In the genomic region with DNA sequence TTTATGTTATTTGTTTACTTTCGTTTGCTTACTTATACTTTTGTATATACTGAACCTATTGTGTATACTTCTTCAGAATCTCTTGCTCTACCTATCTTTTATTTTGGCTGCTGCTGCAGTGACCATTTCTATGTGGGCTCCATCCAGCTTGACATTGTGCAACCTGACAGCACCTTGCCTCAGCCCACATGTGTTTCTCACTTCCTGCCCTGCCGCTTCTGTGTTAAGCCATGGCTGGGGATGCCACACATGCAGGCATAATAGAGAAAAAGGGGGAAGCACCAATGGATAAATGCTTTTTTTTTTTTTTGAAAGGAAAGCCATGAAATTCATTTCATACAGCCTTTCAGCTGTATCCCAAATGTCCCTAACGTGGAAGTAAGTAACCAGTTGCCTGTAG, we compare ENCODE assay signal across 9 cellular contexts.
DNase-seq lines count a peak whose midpoint lies in the region; ATAC-seq lines count a peak whose summit lies in the region.
"Had no signal": no experiment of that assay in that cellular context is flagged by ENCODE, and none has a peak within 500 bp of the region (broad histone marks: within the 10 kb centered on the region; RNA-seq: fewer than 3 reads in every experiment).

No MANE protein-coding gene starts in this region.

- intact Hi-C loops in activated CD4-positive, alpha-beta memory T cell treated with anti-CD3 and anti-CD28 coated beads for 36 hours (cut with micrococcal nuclease), result no loop called here

- H3K27me3 Mint-ChIP-seq in activated CD4-positive, alpha-beta memory T cell treated with anti-CD3 and anti-CD28 coated beads for 36 hours, result peaks cover 6% of the 10 kb centered on the region
- peaks cover 8% of the 10 kb centered on the region for H3K27me3 Mint-ChIP-seq in activated CD4-positive, alpha-beta memory T cell treated with anti-CD3 and anti-CD28 coated beads, Interleukin-2, amount 10 ng/mL, durations not matched to agents 7 days and 5 days
- peaks cover 14% of the 10 kb centered on the region for H3K27me3 Mint-ChIP-seq in activated naive CD8-positive, alpha-beta T cell treated with anti-CD3 and anti-CD28 coated beads for 36 hours

- peak; percentile 15 for DNase-seq in activated CD4-positive, alpha-beta memory T cell treated with anti-CD3 and anti-CD28 coated beads for 36 hours
- DNase-seq in activated CD4-positive, alpha-beta memory T cell treated with anti-CD3 and anti-CD28 coated beads, Interleukin-2, amount 10 ng/mL, durations not matched to agents 7 days and 5 days, result no peak
- DNase-seq in activated naive CD8-positive, alpha-beta T cell treated with anti-CD3 and anti-CD28 coated beads for 36 hours, result peak; percentile 3
- no peak for DNase-seq in effector memory CD4-positive, alpha-beta T cell
- DNase-seq in NCI-H2196 treated with DMSO at 0.1 percent for 48 hours (lab: John Stamatoyannopoulos, UW; ENCODE audit: unreplicated experiment) (no peak), amygdala (lab: John Stamatoyannopoulos, UW) (no peak)
- DNase-seq: immature natural killer cell had no signal

- H3K4me3 Mint-ChIP-seq in activated CD4-positive, alpha-beta memory T cell treated with anti-CD3 and anti-CD28 coated beads for 36 hours, result no peak overlapping the region
- H3K4me3 Mint-ChIP-seq in activated CD4-positive, alpha-beta memory T cell treated with anti-CD3 and anti-CD28 coated beads, Interleukin-2, amount 10 ng/mL, durations not matched to agents 7 days and 5 days, result no peak overlapping the region
- H3K4me3 Mint-ChIP-seq in activated naive CD8-positive, alpha-beta T cell treated with anti-CD3 and anti-CD28 coated beads for 36 hours, result no peak overlapping the region
- H3K4me3 Mint-ChIP-seq: immature natural killer cell had no signal

- no peaks in the 10 kb centered on the region for H3K9me3 ChIP-seq in effector memory CD4-positive, alpha-beta T cell (ENCODE audit: control insufficient read depth, low read length)

- H3K4me1 Mint-ChIP-seq in activated CD4-positive, alpha-beta memory T cell treated with anti-CD3 and anti-CD28 coated beads for 36 hours (ENCODE audit: low read depth), result no peaks in the 10 kb centered on the region
- H3K4me1 Mint-ChIP-seq in activated CD4-positive, alpha-beta memory T cell treated with anti-CD3 and anti-CD28 coated beads, Interleukin-2, amount 10 ng/mL, durations not matched to agents 7 days and 5 days, result no peaks in the 10 kb centered on the region
- no peaks in the 10 kb centered on the region for H3K4me1 Mint-ChIP-seq in activated naive CD8-positive, alpha-beta T cell treated with anti-CD3 and anti-CD28 coated beads for 36 hours
- H3K4me1 Mint-ChIP-seq: immature natural killer cell had no signal

- no peak overlapping the region for H3K4me3 ChIP-seq in effector memory CD4-positive, alpha-beta T cell (ENCODE audit: insufficient read depth, low read depth, low read length, poor library complexity, severe bottlenecking)

- no peak overlapping the region for H3K27ac ChIP-seq in effector memory CD4-positive, alpha-beta T cell (ENCODE audit: insufficient read depth, low read length, poor library complexity, severe bottlenecking)

- H3K4me1 ChIP-seq in effector memory CD4-positive, alpha-beta T cell (ENCODE audit: control insufficient read depth, insufficient read depth, low read length, poor library complexity, severe bottlenecking), result no peaks in the 10 kb centered on the region

- no peak overlapping the region for H3K27ac Mint-ChIP-seq in activated CD4-positive, alpha-beta memory T cell treated with anti-CD3 and anti-CD28 coated beads for 36 hours
- H3K27ac Mint-ChIP-seq in activated CD4-positive, alpha-beta memory T cell treated with anti-CD3 and anti-CD28 coated beads, Interleukin-2, amount 10 ng/mL, durations not matched to agents 7 days and 5 days, result no peak overlapping the region
- peak overlapping the region; percentile 39 for H3K27ac Mint-ChIP-seq in activated naive CD8-positive, alpha-beta T cell treated with anti-CD3 and anti-CD28 coated beads for 36 hours
- H3K27ac Mint-ChIP-seq: immature natural killer cell had no signal

- CTCF ChIA-PET in activated CD4-positive, alpha-beta memory T cell treated with anti-CD3 and anti-CD28 coated beads for 36 hours (lab: Charles Lee), result no interaction called here
- CTCF ChIA-PET in activated CD4-positive, alpha-beta memory T cell treated with anti-CD3 and anti-CD28 coated beads, Interleukin-2, amount 10 ng/mL, durations not matched to agents 7 days and 5 days (lab: Charles Lee), result no interaction called here

- POLR2A ChIA-PET in activated CD4-positive, alpha-beta memory T cell treated with anti-CD3 and anti-CD28 coated beads for 36 hours (lab: Charles Lee), result no interaction called here
- POLR2A ChIA-PET in activated CD4-positive, alpha-beta memory T cell treated with anti-CD3 and anti-CD28 coated beads, Interleukin-2, amount 10 ng/mL, durations not matched to agents 7 days and 5 days (lab: Charles Lee), result no interaction called here

- H3K27me3 ChIP-seq in effector memory CD4-positive, alpha-beta T cell (replicated peaks; ENCODE audit: control insufficient read depth, insufficient read depth, low read length, poor library complexity, severe bottlenecking), result no peaks in the 10 kb centered on the region

- H3K36me3 ChIP-seq in effector memory CD4-positive, alpha-beta T cell (ENCODE audit: control insufficient read depth, insufficient read depth, low read length), result no peaks in the 10 kb centered on the region

- H3K9me3 Mint-ChIP-seq in activated CD4-positive, alpha-beta memory T cell treated with anti-CD3 and anti-CD28 coated beads for 36 hours, result no peaks in the 10 kb centered on the region
- no peaks in the 10 kb centered on the region for H3K9me3 Mint-ChIP-seq in activated CD4-positive, alpha-beta memory T cell treated with anti-CD3 and anti-CD28 coated beads, Interleukin-2, amount 10 ng/mL, durations not matched to agents 7 days and 5 days
- H3K9me3 Mint-ChIP-seq in activated naive CD8-positive, alpha-beta T cell treated with anti-CD3 and anti-CD28 coated beads for 36 hours, result no peaks in the 10 kb centered on the region
- H3K9me3 Mint-ChIP-seq: immature natural killer cell had no signal

- no peaks in the 10 kb centered on the region for H3K36me3 Mint-ChIP-seq in activated CD4-positive, alpha-beta memory T cell treated with anti-CD3 and anti-CD28 coated beads for 36 hours
- H3K36me3 Mint-ChIP-seq in activated CD4-positive, alpha-beta memory T cell treated with anti-CD3 and anti-CD28 coated beads, Interleukin-2, amount 10 ng/mL, durations not matched to agents 7 days and 5 days (ENCODE audit: low read depth), result no peaks in the 10 kb centered on the region
- H3K36me3 Mint-ChIP-seq in activated naive CD8-positive, alpha-beta T cell treated with anti-CD3 and anti-CD28 coated beads for 36 hours, result no peaks in the 10 kb centered on the region
- H3K36me3 Mint-ChIP-seq: immature natural killer cell had no signal

- ATAC-seq in GM21786 (IDR thresholded peaks at IDR 0.05; ENCODE audit: unreplicated experiment) (peak; percentile 91), HG03442 (IDR thresholded peaks at IDR 0.05; ENCODE audit: unreplicated experiment) (peak; percentile 91)

Comparison
In these comparisons a context has a peak if more than half of its experiments do, and no peak if none do; other contexts are left out.
1. DNase-seq: peak in activated CD4-positive, alpha-beta memory T cell treated with anti-CD3 and anti-CD28 coated beads for 36 hours (single experiment) and activated naive CD8-positive, alpha-beta T cell treated with anti-CD3 and anti-CD28 coated beads for 36 hours (single experiment); none in activated CD4-positive, alpha-beta memory T cell treated with anti-CD3 and anti-CD28 coated beads, Interleukin-2, amount 10 ng/mL, durations not matched to agents 7 days and 5 days (single experiment), effector memory CD4-positive, alpha-beta T cell (0 of 3), NCI-H2196 treated with DMSO at 0.1 percent for 48 hours (single experiment) and amygdala (0 of 56).